25 cellular contexts compared by ENCODE assay signal in genomic region chr2:50433635-50434034, GRCh38.
"Had no signal": no experiment of that assay in that cellular context is flagged by ENCODE, and none has a peak within 500 bp of the region (broad histone marks: within the 10 kb centered on the region; RNA-seq: fewer than 3 reads in every experiment).

No MANE protein-coding gene starts in this region.

- H3K4me2 ChIP-seq: neural progenitor cell, smooth muscle cell had no signal

- H3K4me3 ChIP-seq: lower lobe of right lung, mucosa of descending colon, neural progenitor cell, smooth muscle cell, suprapubic skin, transverse colon, upper lobe of right lung, vagina had no signal

- H3K9ac ChIP-seq: neural progenitor cell, parathyroid adenoma had no signal

- H3K27me3 ChIP-seq: neural progenitor cell, suprapubic skin, upper lobe of right lung, vagina had no signal

- H3K9me3 ChIP-seq: lower lobe of right lung, mucosa of descending colon, suprapubic skin, transverse colon, upper lobe of right lung, vagina had no signal

- H3K79me2 ChIP-seq: parathyroid adenoma had no signal

- H3K4me1 ChIP-seq: lower lobe of right lung, parathyroid adenoma, suprapubic skin, transverse colon, upper lobe of right lung, vagina had no signal

- H3K36me3 ChIP-seq: lower lobe of right lung, neural progenitor cell, suprapubic skin, transverse colon, upper lobe of right lung, vagina had no signal

- FAIRE-seq: frontal cortex had no signal

- DNase-seq: cortex of kidney; effector CD4-positive, alpha-beta T cell; hypothalamus; immature natural killer cell; islet precursor cell; left ventricle myocardium superior; lower lobe of right lung; mucosa of descending colon; naive B cell; stimulated activated CD4-positive, alpha-beta T cell treated with anti-CD3 and anti-CD28 coated beads, Interleukin-12 subunit alpha, Interleukin-12 subunit beta, amount 100 ng/mL, for 4 hours; stimulated activated CD4-positive, alpha-beta T cell treated with anti-CD3 and anti-CD28 coated beads, Interleukin-1b, Interleukin-23, amount 100 ng/mL, for 48 hours; stimulated activated CD4-positive, alpha-beta T cell treated with anti-CD3 and anti-CD28 coated beads, Interleukin-4, amount 100 ng/mL, for 1 hour; stimulated activated CD8-positive, alpha-beta memory T cell treated with anti-CD3 and anti-CD28 coated beads, Interleukin-4, amount 100 ng/mL, for 48 hours; stimulated activated naive CD4-positive, alpha-beta T cell; stimulated activated naive CD8-positive, alpha-beta T cell treated with anti-CD3 and anti-CD28 coated beads, Interleukin-15, amount 100 ng/mL, for 72 hours; transverse colon; upper lobe of right lung had no signal

- ATAC-seq: left ventricle myocardium superior; lower lobe of right lung; mucosa of descending colon; natural killer cell treated with Interleukin-12 subunit alpha and Interleukin-12 subunit beta and Interleukin-15 and Interleukin-18, amount 100 ng/mL, for 72 hours; sciatic nerve; stimulated activated naive CD8-positive, alpha-beta T cell treated with anti-CD3 and anti-CD28 coated beads, Interleukin-15, amount 100 ng/mL, for 72 hours; upper lobe of right lung had no signal

- H3K27ac ChIP-seq: lower lobe of right lung, neural progenitor cell, parathyroid adenoma, suprapubic skin, transverse colon, upper lobe of right lung, vagina had no signal

- H2AFZ ChIP-seq: neural progenitor cell, parathyroid adenoma had no signal
